1 cellular context compared by ENCODE assay signal in genomic region chr3:190513409-190514162, GRCh38.
A peak's percentile ranks its signal among the peaks of the same experiment; 100 is the strongest.
TF ChIP-seq lines count a peak whose summit lies in the region.

IL1RAP (plus strand) TSS chr3:190514085; CDS start chr3:190564290, 50,205 bp downstream.

TF ChIP-seq in GM12878, 131 proteins besides CTCF, POLR2A, EP300 and RAD21 (continued from another document):
- TF ChIP-seq NKRF (conservative IDR thresholded peaks at IDR 0.05) (peak; percentile 49; the same call in 1 of the 2 replicates), BACH1 (IDR thresholded peaks at IDR 0.05; ENCODE audit: borderline replicate concordance) (no peak), NRF1 (conservative IDR thresholded peaks at IDR 0.05; ENCODE audit: low read depth, low read length) (no peak), BHLHE40 (IDR thresholded peaks at IDR 0.05; ENCODE audit: borderline replicate concordance in 1 of 2, low read depth in 2 of 2, low read length in 1 of 2) (peak; percentile 8 to 41; a peak in 2 of 4 replicates), NR2C2 (IDR thresholded peaks at IDR 0.05; ENCODE audit: borderline replicate concordance, control insufficient read depth, insufficient read length, low read depth) (no peak), TCF3 (IDR thresholded peaks at IDR 0.05; ENCODE audit: borderline replicate concordance, insufficient read depth, low read depth, low read length) (0 out of 2 replicates have a peak, but pooled peaks have one; percentile 7), GATAD2B (conservative IDR thresholded peaks at IDR 0.05; ENCODE audit: low read depth) (peak; percentile 86), NR2F1 (conservative IDR thresholded peaks at IDR 0.05) (0 out of 2 replicates have a peak, but pooled peaks have one; percentile 17), USF1 (IDR thresholded peaks at IDR 0.05; ENCODE audit: borderline replicate concordance, extremely low read length, insufficient read depth, low read depth, low read length) (no peak), E4F1 (IDR thresholded peaks at IDR 0.05; ENCODE audit: borderline replicate concordance, partially characterized antibody) (no peak), SMC3 (IDR thresholded peaks at IDR 0.05; ENCODE audit: borderline replicate concordance, low read length) (peak; percentile 10; the same call in 1 of the 2 replicates), MYB (IDR thresholded peaks at IDR 0.05; ENCODE audit: borderline replicate concordance, low read depth, low read length) (no peak; the same call in 1 of the 2 replicates), KLF5 (IDR thresholded peaks at IDR 0.05; ENCODE audit: partially characterized antibody) (peak; percentile 46), SKIL (IDR thresholded peaks at IDR 0.05; ENCODE audit: low read depth, poor library complexity, severe bottlenecking) (no peak), MTA3 (IDR thresholded peaks at IDR 0.05; ENCODE audit: borderline replicate concordance, low read length) (no peak), RELB (IDR thresholded peaks at IDR 0.05; ENCODE audit: low read depth) (0 out of 2 replicates have a peak, but pooled peaks have one; percentile 16), IKZF1 (conservative IDR thresholded peaks at IDR 0.05) (peak; percentile 81), MXI1 (IDR thresholded peaks at IDR 0.05; ENCODE audit: low read depth, low read length) (peak; percentile 26; the same call in 1 of the 2 replicates), MLLT1 (IDR thresholded peaks at IDR 0.05) (no peak), ZNF217 (IDR thresholded peaks at IDR 0.05) (peak; percentile 57; the same call in 1 of the 2 replicates), DPF2 (IDR thresholded peaks at IDR 0.05) (peak; percentile 71), IKZF2 (IDR thresholded peaks at IDR 0.05) (0 out of 4 replicates have a peak, but pooled peaks of 1 of the 2 experiments have one; percentile 20), RB1 (IDR thresholded peaks at IDR 0.05; ENCODE audit: borderline replicate concordance) (peak; percentile 83; the same call in 1 of the 2 replicates)
